Comparison of ENCODE assay signal across 1 cellular context in the genomic region with DNA sequence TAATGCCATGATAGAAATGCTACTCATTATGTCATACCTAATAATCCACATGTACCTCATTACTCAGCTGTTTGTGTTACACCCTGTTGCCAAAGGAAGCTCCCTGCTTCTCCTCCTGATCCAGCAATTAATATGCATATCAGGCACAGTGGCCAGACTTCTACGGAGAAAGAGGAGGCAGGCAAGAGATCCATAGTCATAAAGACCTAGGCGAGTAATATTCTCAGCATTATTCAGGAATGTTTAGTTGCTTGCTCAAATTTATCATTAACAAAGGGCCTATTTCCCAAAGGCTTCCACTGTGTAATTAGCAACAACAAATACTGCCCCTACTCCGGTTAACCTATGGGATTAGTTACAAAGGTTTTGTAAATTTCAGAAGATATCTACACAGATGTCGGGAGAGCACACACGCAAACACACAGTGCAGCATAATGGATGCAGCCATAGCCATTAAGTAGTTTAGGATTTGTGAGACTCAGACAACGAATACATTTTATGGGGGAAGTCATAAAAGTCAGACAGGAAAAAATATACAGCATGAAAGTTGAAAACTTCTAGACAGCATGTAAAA.
TF ChIP-seq lines count a peak whose summit lies in the region.

No MANE protein-coding gene starts in this region.

TF ChIP-seq in A549, 52 proteins besides CTCF, POLR2A, EP300 and RAD21 (continued from another document):
- no peak for TF ChIP-seq PHF8 (IDR thresholded peaks at IDR 0.05; ENCODE audit: borderline replicate concordance, low read depth)
- no peak for TF ChIP-seq RFX5 (IDR thresholded peaks at IDR 0.05)
- no peak for TF ChIP-seq GATA3 (IDR thresholded peaks at IDR 0.05; ENCODE audit: borderline replicate concordance)
- TF ChIP-seq NPAS2 (CRISPR knock-in tag; IDR thresholded peaks at IDR 0.05; ENCODE audit: borderline replicate concordance) = no peak
- TF ChIP-seq FOSB (CRISPR knock-in tag; IDR thresholded peaks at IDR 0.05) = no peak
- TF ChIP-seq, protein P1, sequence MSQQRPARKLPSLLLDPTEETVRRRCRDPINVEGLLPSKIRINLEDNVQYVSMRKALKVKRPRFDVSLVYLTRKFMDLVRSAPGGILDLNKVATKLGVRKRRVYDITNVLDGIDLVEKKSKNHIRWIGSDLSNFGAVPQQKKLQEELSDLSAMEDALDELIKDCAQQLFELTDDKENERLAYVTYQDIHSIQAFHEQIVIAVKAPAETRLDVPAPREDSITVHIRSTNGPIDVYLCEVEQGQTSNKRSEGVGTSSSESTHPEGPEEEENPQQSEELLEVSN (IDR thresholded peaks at IDR 0.05; ENCODE audit: borderline replicate concordance, low read depth) = no peak
- TF ChIP-seq, protein P2, sequence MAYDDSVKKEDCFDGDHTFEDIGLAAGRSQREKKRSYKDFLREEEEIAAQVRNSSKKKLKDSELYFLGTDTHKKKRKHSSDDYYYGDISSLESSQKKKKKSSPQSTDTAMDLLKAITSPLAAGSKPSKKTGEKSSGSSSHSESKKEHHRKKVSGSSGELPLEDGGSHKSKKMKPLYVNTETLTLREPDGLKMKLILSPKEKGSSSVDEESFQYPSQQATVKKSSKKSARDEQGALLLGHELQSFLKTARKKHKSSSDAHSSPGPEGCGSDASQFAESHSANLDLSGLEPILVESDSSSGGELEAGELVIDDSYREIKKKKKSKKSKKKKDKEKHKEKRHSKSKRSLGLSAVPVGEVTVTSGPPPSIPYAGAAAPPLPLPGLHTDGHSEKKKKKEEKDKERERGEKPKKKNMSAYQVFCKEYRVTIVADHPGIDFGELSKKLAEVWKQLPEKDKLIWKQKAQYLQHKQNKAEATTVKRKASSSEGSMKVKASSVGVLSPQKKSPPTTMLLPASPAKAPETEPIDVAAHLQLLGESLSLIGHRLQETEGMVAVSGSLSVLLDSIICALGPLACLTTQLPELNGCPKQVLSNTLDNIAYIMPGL (CRISPR knock-in tag; IDR thresholded peaks at IDR 0.05; ENCODE audit: borderline replicate concordance) = no peak
- TF ChIP-seq, protein P3, sequence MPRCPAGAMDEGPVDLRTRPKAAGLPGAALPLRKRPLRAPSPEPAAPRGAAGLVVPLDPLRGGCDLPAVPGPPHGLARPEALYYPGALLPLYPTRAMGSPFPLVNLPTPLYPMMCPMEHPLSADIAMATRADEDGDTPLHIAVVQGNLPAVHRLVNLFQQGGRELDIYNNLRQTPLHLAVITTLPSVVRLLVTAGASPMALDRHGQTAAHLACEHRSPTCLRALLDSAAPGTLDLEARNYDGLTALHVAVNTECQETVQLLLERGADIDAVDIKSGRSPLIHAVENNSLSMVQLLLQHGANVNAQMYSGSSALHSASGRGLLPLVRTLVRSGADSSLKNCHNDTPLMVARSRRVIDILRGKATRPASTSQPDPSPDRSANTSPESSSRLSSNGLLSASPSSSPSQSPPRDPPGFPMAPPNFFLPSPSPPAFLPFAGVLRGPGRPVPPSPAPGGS (IDR thresholded peaks at IDR 0.05) = no peak
- TF ChIP-seq, protein P4, sequence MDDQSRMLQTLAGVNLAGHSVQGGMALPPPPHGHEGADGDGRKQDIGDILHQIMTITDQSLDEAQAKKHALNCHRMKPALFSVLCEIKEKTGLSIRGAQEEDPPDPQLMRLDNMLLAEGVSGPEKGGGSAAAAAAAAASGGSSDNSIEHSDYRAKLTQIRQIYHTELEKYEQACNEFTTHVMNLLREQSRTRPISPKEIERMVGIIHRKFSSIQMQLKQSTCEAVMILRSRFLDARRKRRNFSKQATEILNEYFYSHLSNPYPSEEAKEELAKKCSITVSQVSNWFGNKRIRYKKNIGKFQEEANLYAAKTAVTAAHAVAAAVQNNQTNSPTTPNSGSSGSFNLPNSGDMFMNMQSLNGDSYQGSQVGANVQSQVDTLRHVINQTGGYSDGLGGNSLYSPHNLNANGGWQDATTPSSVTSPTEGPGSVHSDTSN (IDR thresholded peaks at IDR 0.05) = no peak
- no peak for TF ChIP-seq CEBPB (IDR thresholded peaks at IDR 0.05)
- TF ChIP-seq HEYL (CRISPR knock-in tag; IDR thresholded peaks at IDR 0.05) = no peak
- TF ChIP-seq, protein P5, sequence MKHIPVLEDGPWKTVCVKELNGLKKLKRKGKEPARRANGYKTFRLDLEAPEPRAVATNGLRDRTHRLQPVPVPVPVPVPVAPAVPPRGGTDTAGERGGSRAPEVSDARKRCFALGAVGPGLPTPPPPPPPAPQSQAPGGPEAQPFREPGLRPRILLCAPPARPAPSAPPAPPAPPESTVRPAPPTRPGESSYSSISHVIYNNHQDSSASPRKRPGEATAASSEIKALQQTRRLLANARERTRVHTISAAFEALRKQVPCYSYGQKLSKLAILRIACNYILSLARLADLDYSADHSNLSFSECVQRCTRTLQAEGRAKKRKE (CRISPR knock-in tag; IDR thresholded peaks at IDR 0.05; ENCODE audit: low read depth) = no peak
